In genomic region chr11:69978841-69979614, GRCh38 we compare ENCODE assay signal across 21 cellular contexts.
DNase-seq lines count a peak whose midpoint lies in the region; ATAC-seq, FAIRE-seq and TF ChIP-seq lines count a peak whose summit lies in the region.
"Had no signal": no experiment of that assay in that cellular context is flagged by ENCODE, and none has a peak within 500 bp of the region (broad histone marks: within the 10 kb centered on the region; RNA-seq: fewer than 3 reads in every experiment).

No MANE protein-coding gene starts in this region.

- DNase-seq in H7 (peak; percentile 48), dermis blood vessel endothelial cell (peak; percentile 38), kidney (peak; percentile 1), thoracic aorta (ENCODE audit: low spot score) (no peak), sigmoid colon (no peak), OCI-M1 (lab: John Stamatoyannopoulos, UW) (no peak)
- DNase-seq: Calu3; CD8-positive, alpha-beta T cell; EL; GM23248; NCI-H1417; NCI-H1930; NCI-H345; NCI-H526; SJCRH30 had no signal

- 70 to 74% methylated on average over 10 of the region's 10 CpGs for WGBS in sigmoid colon, 2 donors

- no peak for TF ChIP-seq POLR2A in sigmoid colon (IDR thresholded peaks at IDR 0.05)

- FAIRE-seq in kidney (lab: Jason Lieb, UNC), result no peak
- FAIRE-seq: A549, GM12878 had no signal

- H3K36me3 ChIP-seq in H7 (replicated peaks; ENCODE audit: control insufficient read depth, insufficient read depth, low read length), result no peaks in the 10 kb centered on the region
- H3K36me3 ChIP-seq in kidney (ENCODE audit: control insufficient read depth in 1 of 2, insufficient read depth in 2 of 2, low read length in 2 of 2), result no peaks in the 10 kb centered on the region
- H3K36me3 ChIP-seq in thoracic aorta, result no peaks in the 10 kb centered on the region
- no peaks in the 10 kb centered on the region for H3K36me3 ChIP-seq in sigmoid colon
- H3K36me3 ChIP-seq: SJCRH30 had no signal

- peaks cover 3% of the 10 kb centered on the region for H3K27me3 ChIP-seq in H7 (ENCODE audit: control insufficient read depth, insufficient read depth, low read length)
- no peaks in the 10 kb centered on the region for H3K27me3 ChIP-seq in thoracic aorta (replicated peaks; ENCODE audit: insufficient read depth)
- peaks cover 0 to 56% (median 16%) of the 10 kb centered on the region in 3 donors for H3K27me3 ChIP-seq in sigmoid colon
- H3K27me3 ChIP-seq: SJCRH30 had no signal

- H3K9ac ChIP-seq in kidney (ENCODE audit: low read length in 2 of 2), result no peak overlapping the region
- H3K9ac ChIP-seq: GM23248, KMS-11 had no signal

- H3K9me3 ChIP-seq in kidney (ENCODE audit: control insufficient read depth in 1 of 2, low read length in 2 of 2) (no peaks in the 10 kb centered on the region), thoracic aorta (no peaks in the 10 kb centered on the region), sigmoid colon (no peaks in the 10 kb centered on the region)
- H3K9me3 ChIP-seq: A549, SJCRH30 had no signal

- TF ChIP-seq EP300 in sigmoid colon (IDR thresholded peaks at IDR 0.05), result no peak

- intact Hi-C loops in kidney (cut with DNase I) (no loop called here), sigmoid colon (cut with DNase I) (no loop called here)

- peak overlapping the region in 1 of 2 donors; percentile 53 for H3K27ac ChIP-seq in kidney (ENCODE audit: low read depth in 2 of 2, low read length in 2 of 2)
- H3K27ac ChIP-seq in thoracic aorta, result peak overlapping the region; percentile 80 to 96
- no peak overlapping the region for H3K27ac ChIP-seq in sigmoid colon
- H3K27ac ChIP-seq: A549, GM23248, KMS-11, SJCRH30 had no signal

- TF ChIP-seq CTCF in kidney (IDR thresholded peaks at IDR 0.05; ENCODE audit: borderline replicate concordance, extremely low read depth, insufficient read depth) (no peak), thoracic aorta (IDR thresholded peaks at IDR 0.05) (no peak), sigmoid colon (IDR thresholded peaks at IDR 0.05) (no peak)

- no peak overlapping the region for H3K4me3 ChIP-seq in H7 (ENCODE audit: insufficient read depth, low read depth, low read length)
- no peak overlapping the region for H3K4me3 ChIP-seq in kidney (ENCODE audit: low read length in 2 of 2)
- H3K4me3 ChIP-seq in thoracic aorta, result peak overlapping the region; percentile 23
- H3K4me3 ChIP-seq in sigmoid colon, result no peak overlapping the region
- H3K4me3 ChIP-seq: A549, GM12878, GM23248, SJCRH30 had no signal

- H3K4me1 ChIP-seq in kidney (ENCODE audit: control insufficient read depth in 1 of 2, insufficient read depth in 1 of 2, low read depth in 1 of 2, low read length in 2 of 2) (peaks cover 0 to 3% of the 10 kb centered on the region in 2 donors), thoracic aorta (ENCODE audit: control insufficient read depth in 1 of 2, low read depth in 2 of 2) (peaks cover 43 to 67% of the 10 kb centered on the region in 2 donors), sigmoid colon (no peaks in the 10 kb centered on the region)
- H3K4me1 ChIP-seq: A549, SJCRH30 had no signal

- peak; percentile 50 for ATAC-seq in thoracic aorta (ENCODE audit: insufficient number of reproducible peaks, low FRiP score, low read depth)
- ATAC-seq in HG03039 (IDR thresholded peaks at IDR 0.05; ENCODE audit: unreplicated experiment), result no peak
- ATAC-seq: A549; CD8-positive, alpha-beta T cell; GM12878; HCT116; Panc1 had no signal

Comparison
In these comparisons a context has a peak if more than half of its experiments do, and no peak if none do; other contexts are left out.
1. DNase-seq: peak in H7 (single experiment), dermis blood vessel endothelial cell (single experiment) and kidney (single experiment); none in thoracic aorta (single experiment), sigmoid colon (single experiment) and OCI-M1 (single experiment).
2. H3K27ac ChIP-seq: peak in thoracic aorta (2 of 2); none in sigmoid colon (0 of 4).